ENCODE assay signal across 2 cellular contexts in the genomic region with DNA sequence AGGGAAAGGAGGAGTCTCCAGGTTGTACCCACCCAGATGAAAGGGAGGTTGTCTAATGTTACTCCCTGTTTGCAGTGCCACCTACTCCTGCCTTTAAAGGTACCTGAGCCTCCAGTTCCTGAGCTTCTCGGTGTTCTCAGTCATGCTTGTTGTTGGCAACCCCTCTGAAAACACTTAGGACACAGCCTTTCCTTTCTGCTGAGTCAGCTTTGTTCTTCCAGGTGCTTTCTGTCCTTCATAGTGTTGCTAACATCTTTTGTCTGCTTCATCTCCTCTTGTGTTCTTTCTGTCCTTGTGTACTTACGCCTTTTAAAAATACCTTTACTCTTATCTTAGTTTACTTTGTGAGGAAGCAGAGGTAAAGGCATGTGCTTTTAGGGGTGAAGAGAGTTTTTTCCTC.
TF ChIP-seq lines count a peak whose summit lies in the region.

No MANE protein-coding gene starts in this region.

TF ChIP-seq in SK-N-SH, 30 proteins besides CTCF, POLR2A, EP300 and RAD21 (continued from another document):
- TF ChIP-seq REST (IDR thresholded peaks at IDR 0.05; ENCODE audit: low read depth, low read length) (no peak), POLR2AphosphoS5 (IDR thresholded peaks at IDR 0.05; ENCODE audit: low read depth, low read length) (no peak), RXRA (IDR thresholded peaks at IDR 0.05; ENCODE audit: borderline replicate concordance, low read depth) (no peak), SIN3A (IDR thresholded peaks at IDR 0.05; ENCODE audit: borderline replicate concordance, low read depth, low read length) (no peak), NFIC (IDR thresholded peaks at IDR 0.05; ENCODE audit: borderline replicate concordance) (no peak), JUND (IDR thresholded peaks at IDR 0.05) (no peak), ZBTB33 (IDR thresholded peaks at IDR 0.05; ENCODE audit: borderline replicate concordance, low read depth) (no peak), IRF3 (IDR thresholded peaks at IDR 0.05; ENCODE audit: low read depth, low read length) (no peak), NRF1 (IDR thresholded peaks at IDR 0.05; ENCODE audit: low read depth, low read length) (no peak), GABPA (IDR thresholded peaks at IDR 0.05; ENCODE audit: low read depth) (no peak), MEF2A (IDR thresholded peaks at IDR 0.05; ENCODE audit: borderline replicate concordance, low read depth) (no peak), FOXJ3 (CRISPR knock-in tag; IDR thresholded peaks at IDR 0.05) (no peak), RCOR1 (IDR thresholded peaks at IDR 0.05; ENCODE audit: low read length) (no peak), CHD2 (IDR thresholded peaks at IDR 0.05; ENCODE audit: low read length, partially characterized antibody) (no peak), TCF12 (IDR thresholded peaks at IDR 0.05) (no peak), FOSL2 (IDR thresholded peaks at IDR 0.05; ENCODE audit: borderline replicate concordance, low read depth) (no peak)

TF ChIP-seq in SK-N-SH treated with all-trans-retinoic acid at 6 μM for 48 hours, 23 proteins besides CTCF, POLR2A, EP300 and RAD21 (continued from another document):
- TF ChIP-seq, protein P1, sequence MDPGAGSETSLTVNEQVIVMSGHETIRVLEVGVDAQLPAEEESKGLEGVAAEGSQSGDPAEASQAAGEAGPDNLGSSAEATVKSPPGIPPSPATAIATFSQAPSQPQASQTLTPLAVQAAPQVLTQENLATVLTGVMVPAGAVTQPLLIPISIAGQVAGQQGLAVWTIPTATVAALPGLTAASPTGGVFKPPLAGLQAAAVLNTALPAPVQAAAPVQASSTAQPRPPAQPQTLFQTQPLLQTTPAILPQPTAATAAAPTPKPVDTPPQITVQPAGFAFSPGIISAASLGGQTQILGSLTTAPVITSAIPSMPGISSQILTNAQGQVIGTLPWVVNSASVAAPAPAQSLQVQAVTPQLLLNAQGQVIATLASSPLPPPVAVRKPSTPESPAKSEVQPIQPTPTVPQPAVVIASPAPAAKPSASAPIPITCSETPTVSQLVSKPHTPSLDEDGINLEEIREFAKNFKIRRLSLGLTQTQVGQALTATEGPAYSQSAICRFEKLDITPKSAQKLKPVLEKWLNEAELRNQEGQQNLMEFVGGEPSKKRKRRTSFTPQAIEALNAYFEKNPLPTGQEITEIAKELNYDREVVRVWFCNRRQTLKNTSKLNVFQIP (CRISPR knock-in tag; IDR thresholded peaks at IDR 0.05; ENCODE audit: borderline replicate concordance, low read depth): no peak
TF ChIP-seq in SK-N-SH treated with all-trans-retinoic acid at 6 μM for 48 hours: peak in this region for 0.
